Comparison of ENCODE assay signal across 8 cellular contexts in genomic region chrX:16892504-16893362, GRCh38. TPM values are rescaled to one million over a fixed set of nuclear protein-coding genes. Genes with fewer than 3 reads are reported as not detected.
DNase-seq lines count a peak whose midpoint lies in the region; ATAC-seq and TF ChIP-seq lines count a peak whose summit lies in the region.

No MANE protein-coding gene starts in this region.

- no peaks in the 10 kb centered on the region for H3K36me3 ChIP-seq in ACC112 (ENCODE audit: insufficient read depth, low read length)
- no peaks in the 10 kb centered on the region for H3K36me3 ChIP-seq in colonic mucosa
- no peaks in the 10 kb centered on the region for H3K36me3 ChIP-seq in left lung

- H3K4me1 ChIP-seq in ACC112 (ENCODE audit: control insufficient read depth, insufficient read depth, low read length, unreplicated experiment) (peaks cover 6% of the 10 kb centered on the region), colonic mucosa (no peaks in the 10 kb centered on the region), left lung (peaks cover 0 to 4% of the 10 kb centered on the region in 2 donors)

- DNase-seq in NCI-H510A (lab: John Stamatoyannopoulos, UW) (peak; percentile 27), colonic mucosa (peak; percentile 87), left lung (peak in 1 of 2 donors; percentile 55)
- peak; percentile 3 to 11 (median 3) for DNase-seq in activated CD4-positive, CD25-positive, alpha-beta regulatory T cell (lab: John Stamatoyannopoulos, UW)
- DNase-seq in stimulated activated CD8-positive, alpha-beta memory T cell treated with anti-CD3 and anti-CD28 coated beads, Interleukin-12 subunit alpha, Interleukin-12 subunit beta, amount 100 ng/mL, for 4 hours (ENCODE audit: low read depth), result peak; percentile 29

- H3K9ac ChIP-seq in colonic mucosa (ENCODE audit: low read depth in 2 of 2, low read length in 2 of 2), result no peak overlapping the region

- H3K9me3 ChIP-seq in colonic mucosa (no peaks in the 10 kb centered on the region), left lung (no peaks in the 10 kb centered on the region)

- intact Hi-C loops in colonic mucosa (cut with DNase I) (no loop called here), left lung (cut with DNase I) (loop anchor here in 1 of 2 donors (10.0 kb wide), 1 partner anchor 142 kb away; no protein-coding TSS in a partner anchor)

- ATAC-seq in GM18520 (IDR thresholded peaks at IDR 0.05; ENCODE audit: unreplicated experiment), result peak; percentile 43
- ATAC-seq in HG03342 (IDR thresholded peaks at IDR 0.05; ENCODE audit: unreplicated experiment), result peak; percentile 88
- peak; percentile 98 for ATAC-seq in left lung

- H3K4me3 ChIP-seq in ACC112 (ENCODE audit: low read depth, low read length) (no peak overlapping the region), colonic mucosa (no peak overlapping the region), left lung (no peak overlapping the region)

- peak overlapping the region; percentile 96 for H2AFZ ChIP-seq in ACC112 (ENCODE audit: low read length, unreplicated experiment)

- H3K27me3 ChIP-seq in ACC112 (ENCODE audit: insufficient read depth, low read length) (no peaks in the 10 kb centered on the region), colonic mucosa (no peaks in the 10 kb centered on the region), left lung (peaks cover 0 to 10% of the 10 kb centered on the region in 2 donors)

- H3K79me2 ChIP-seq in ACC112 (ENCODE audit: control insufficient read depth, insufficient read depth, low read length, unreplicated experiment), result no peaks in the 10 kb centered on the region

- peak; percentile 80 for TF ChIP-seq CTCF in colonic mucosa (IDR thresholded peaks at IDR 0.05)
- peak; percentile 73 to 90 for TF ChIP-seq CTCF in left lung (IDR thresholded peaks at IDR 0.05)

- no peak overlapping the region for H3K27ac ChIP-seq in ACC112 (ENCODE audit: low read depth, low read length)
- H3K27ac ChIP-seq in colonic mucosa, result no peak overlapping the region
- H3K27ac ChIP-seq in left lung, result no peak overlapping the region

RNA-seq across cellular contexts. Expression of gene RBBP7, which starts 22.6 kb away (rescaled TPM):
- total RNA-seq in colonic mucosa (100 to 1,000 TPM in 1 of 2 donors, 10 to 100 TPM in 1; 89.3 to 112 TPM), left lung (10 to 100 TPM; 70.4 to 82.6 TPM)

RNA-seq across cellular contexts. Expression of gene REPS2, which starts 53.7 kb away (rescaled TPM):
- total RNA-seq in colonic mucosa (10 to 100 TPM; 17.6 to 22.7 TPM), left lung (10 to 100 TPM; 15.7 to 19.5 TPM)

Comparison
In these comparisons a context has a peak if more than half of its experiments do, and no peak if none do; other contexts are left out.
1. ATAC-seq: peak in every context shown above with its lines; median percentile 98 in left lung; 88 in HG03342; 43 in GM18520.